Comparison of ENCODE assay signal across 28 cellular contexts in the genomic region with DNA sequence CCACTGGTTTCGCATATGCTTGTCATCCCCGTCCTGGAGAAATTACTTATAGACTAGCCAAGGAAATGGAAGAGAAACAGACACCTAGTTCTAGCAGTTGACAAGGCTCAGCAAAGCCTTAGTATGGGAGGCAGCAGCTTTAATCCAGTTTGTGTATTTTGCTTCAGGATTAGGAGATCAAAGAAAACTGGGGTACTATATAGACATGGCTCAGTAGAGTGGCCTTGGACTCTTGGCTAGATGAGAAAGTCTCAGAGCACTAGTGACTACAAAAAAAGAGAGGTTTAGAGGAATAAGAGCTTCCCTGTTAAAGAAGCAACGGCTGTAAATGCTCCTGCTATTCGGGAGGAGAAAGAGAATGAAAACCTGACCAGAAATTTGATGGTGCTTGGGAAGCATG.
"Had no signal": no experiment of that assay in that cellular context is flagged by ENCODE, and none has a peak within 500 bp of the region (broad histone marks: within the 10 kb centered on the region; RNA-seq: fewer than 3 reads in every experiment).

No MANE protein-coding gene starts in this region.

- H3K36me3 ChIP-seq: breast epithelium had no signal

- H3K9me3 Mint-ChIP-seq: activated B cell treated with CpG ODN at 0.5 μM for 24 hours; activated CD4-positive, alpha-beta memory T cell treated with anti-CD3 and anti-CD28 coated beads, Interleukin-2, amount 10 ng/mL, durations not matched to agents 7 days and 5 days; activated CD4-positive, alpha-beta T cell treated with anti-CD3 and anti-CD28 coated beads, Interleukin-2, amount 10 ng/mL, durations not matched to agents 7 days and 5 days; activated naive CD4-positive, alpha-beta T cell treated with anti-CD3 and anti-CD28 coated beads, Interleukin-2, amount 10 ng/mL, durations not matched to agents 7 days and 5 days; activated T-helper 2 cell treated with anti-CD3 and anti-CD28 coated beads, Interferon-gamma antibody, Interleukin-2, Interleukin-4, amounts not matched to agents 10 μg/mL and 5 μg/mL and 100 μg/mL, durations not matched to agents 14 hours and 24 hours and 36 hours; IgD-negative memory B cell had no signal

- H3K4me1 Mint-ChIP-seq: activated B cell treated with CpG ODN at 0.5 μM for 24 hours; activated CD4-positive, alpha-beta memory T cell treated with anti-CD3 and anti-CD28 coated beads, Interleukin-2, amount 10 ng/mL, durations not matched to agents 7 days and 5 days; activated CD4-positive, alpha-beta T cell treated with anti-CD3 and anti-CD28 coated beads, Interleukin-2, amount 10 ng/mL, durations not matched to agents 7 days and 5 days; activated naive CD4-positive, alpha-beta T cell treated with anti-CD3 and anti-CD28 coated beads, Interleukin-2, amount 10 ng/mL, durations not matched to agents 7 days and 5 days; activated naive CD8-positive, alpha-beta T cell treated with anti-CD3 and anti-CD28 coated beads for 36 hours; IgD-negative memory B cell; T-cell had no signal

- H3K9me3 ChIP-seq: breast epithelium had no signal

- ATAC-seq: activated T-cell treated with anti-CD3 and anti-CD28 coated beads, Interleukin-2, amount 50 U/mL, for 72 hours; Panc1; Right ventricle myocardium inferior; T-cell had no signal

- H3K27ac ChIP-seq: breast epithelium, SK-N-MC had no signal

- DNase-seq: activated B cell treated with CpG ODN at 0.5 μM for 24 hours; activated CD4-positive, alpha-beta memory T cell treated with anti-CD3 and anti-CD28 coated beads, Interleukin-2, amount 10 ng/mL, durations not matched to agents 7 days and 5 days; activated CD4-positive, alpha-beta T cell treated with anti-CD3 and anti-CD28 coated beads, Interleukin-2, amount 10 ng/mL, durations not matched to agents 7 days and 5 days; activated gamma-delta T cell treated with Interleukin-2 at 50 U/mL for 16 hours; activated naive CD4-positive, alpha-beta T cell treated with anti-CD3 and anti-CD28 coated beads, Interleukin-2, amount 10 ng/mL, durations not matched to agents 7 days and 5 days; activated naive CD8-positive, alpha-beta T cell treated with anti-CD3 and anti-CD28 coated beads for 36 hours; activated T-cell treated with anti-CD3 and anti-CD28 coated beads, Interleukin-2, amount 50 U/mL, for 72 hours; KG1; NCI-H1048; NCI-H146; NCI-H187 treated with DMSO at 0.1 percent for 48 hours; NCI-H2081 treated with DMSO at 0.1 percent for 48 hours; NCI-H2227 treated with DMSO at 0.1 percent for 48 hours; NCI-H446 treated with DMSO at 0.1 percent for 48 hours; NCI-H524 treated with DMSO at 0.1 percent for 48 hours; NCI-H748 treated with DMSO at 0.1 percent for 48 hours; OCI-M1; RPMI8226; T-cell; T-helper 2 cell; T1000 had no signal

- H3K4me3 ChIP-seq: breast epithelium, SK-N-MC had no signal

- H3K27ac Mint-ChIP-seq: activated B cell treated with CpG ODN at 0.5 μM for 24 hours; activated CD4-positive, alpha-beta memory T cell treated with anti-CD3 and anti-CD28 coated beads, Interleukin-2, amount 10 ng/mL, durations not matched to agents 7 days and 5 days; activated CD4-positive, alpha-beta T cell treated with anti-CD3 and anti-CD28 coated beads, Interleukin-2, amount 10 ng/mL, durations not matched to agents 7 days and 5 days; activated naive CD4-positive, alpha-beta T cell treated with anti-CD3 and anti-CD28 coated beads, Interleukin-2, amount 10 ng/mL, durations not matched to agents 7 days and 5 days; activated naive CD8-positive, alpha-beta T cell treated with anti-CD3 and anti-CD28 coated beads for 36 hours; activated T-cell treated with anti-CD3 and anti-CD28 coated beads, Interleukin-2, amount 50 U/mL, for 72 hours; activated T-helper 2 cell treated with anti-CD3 and anti-CD28 coated beads, Interferon-gamma antibody, Interleukin-2, Interleukin-4, amounts not matched to agents 10 μg/mL and 5 μg/mL and 100 μg/mL, durations not matched to agents 14 hours and 24 hours and 36 hours; IgD-negative memory B cell; T-cell had no signal

- FAIRE-seq: TTC549 had no signal

- H3K27me3 ChIP-seq: breast epithelium had no signal

- H3K27me3 Mint-ChIP-seq: activated B cell treated with CpG ODN at 0.5 μM for 24 hours; activated CD4-positive, alpha-beta memory T cell treated with anti-CD3 and anti-CD28 coated beads, Interleukin-2, amount 10 ng/mL, durations not matched to agents 7 days and 5 days; activated CD4-positive, alpha-beta T cell treated with anti-CD3 and anti-CD28 coated beads, Interleukin-2, amount 10 ng/mL, durations not matched to agents 7 days and 5 days; activated naive CD4-positive, alpha-beta T cell treated with anti-CD3 and anti-CD28 coated beads, Interleukin-2, amount 10 ng/mL, durations not matched to agents 7 days and 5 days; activated naive CD8-positive, alpha-beta T cell treated with anti-CD3 and anti-CD28 coated beads for 36 hours; IgD-negative memory B cell; T-cell had no signal

- H3K4me3 Mint-ChIP-seq: activated B cell treated with CpG ODN at 0.5 μM for 24 hours; activated CD4-positive, alpha-beta memory T cell treated with anti-CD3 and anti-CD28 coated beads, Interleukin-2, amount 10 ng/mL, durations not matched to agents 7 days and 5 days; activated CD4-positive, alpha-beta T cell treated with anti-CD3 and anti-CD28 coated beads, Interleukin-2, amount 10 ng/mL, durations not matched to agents 7 days and 5 days; activated naive CD4-positive, alpha-beta T cell treated with anti-CD3 and anti-CD28 coated beads, Interleukin-2, amount 10 ng/mL, durations not matched to agents 7 days and 5 days; activated naive CD8-positive, alpha-beta T cell treated with anti-CD3 and anti-CD28 coated beads for 36 hours; activated T-cell treated with anti-CD3 and anti-CD28 coated beads, Interleukin-2, amount 50 U/mL, for 72 hours; IgD-negative memory B cell; T-cell had no signal

- H3K4me1 ChIP-seq: breast epithelium had no signal

- H3K36me3 Mint-ChIP-seq: activated naive CD4-positive, alpha-beta T cell treated with anti-CD3 and anti-CD28 coated beads, Interleukin-2, amount 10 ng/mL, durations not matched to agents 7 days and 5 days; activated naive CD8-positive, alpha-beta T cell treated with anti-CD3 and anti-CD28 coated beads for 36 hours; IgD-negative memory B cell; T-cell had no signal
